ENCODE assay signal across 8 cellular contexts in the genomic region with DNA sequence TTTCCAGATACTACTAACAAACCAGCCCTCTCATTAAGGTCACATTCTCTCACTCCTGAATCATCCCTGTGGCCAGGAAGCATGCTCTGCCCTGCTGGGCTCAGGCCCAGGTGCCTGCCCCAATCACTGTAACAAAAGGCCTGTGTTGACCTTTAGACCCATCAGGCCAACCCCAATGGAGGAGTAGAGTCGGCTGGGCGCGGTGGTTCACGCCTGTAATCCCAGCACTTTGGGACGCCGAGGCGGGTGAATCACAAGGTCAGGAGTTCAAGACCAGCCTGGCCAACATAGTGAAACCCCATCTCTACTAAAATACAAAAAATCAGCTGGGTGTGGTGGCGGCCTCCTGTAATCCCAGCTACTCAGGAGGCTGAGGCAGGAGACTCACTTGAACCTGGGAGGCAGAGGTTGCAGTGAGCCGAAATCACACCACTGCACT. TPM values are rescaled to one million over a fixed set of nuclear protein-coding genes. Genes with fewer than 3 reads are reported as not detected.
A peak's percentile ranks its signal among the peaks of the same experiment; 100 is the strongest.
DNase-seq lines count a peak whose midpoint lies in the region; ATAC-seq, FAIRE-seq and TF ChIP-seq lines count a peak whose summit lies in the region.
"Not testable (repeated sequence)": the region's sequence is repeated elsewhere in the genome, so short reads cannot be mapped to it uniquely, and the experiment has no call there.

No MANE protein-coding gene starts in this region.

- not testable (repeated sequence) for TF ChIP-seq POLR2A in right lobe of liver (IDR thresholded peaks at IDR 0.05)

- WGBS in right lobe of liver (ENCODE audit: insufficient coverage, low coverage, low lambda C conversion rate, missing lambda C conversion rate): 26% methylated on average over 6 of the region's 9 CpGs
- WGBS in small intestine, 3 donors: 37 to 63% (median 58%) methylated on average over 6 to 9 of the region's 9 CpGs

- DNase-seq in AG10803 (ENCODE audit: low read depth) (peak; percentile 71), GOT3 (lab: John Stamatoyannopoulos, UW) (peak; percentile 52), LoVo (ENCODE audit: low spot score) (peak; percentile 87), chondrocyte (ENCODE audit: low spot score) (peak; percentile 26), glomerular visceral epithelial cell (ENCODE audit: extremely low spot score) (peak; percentile 95), right lobe of liver (peak; percentile 79 to 88 (median 88)), small intestine (peak; percentile 92)

- not testable (repeated sequence) for TF ChIP-seq CTCF in AG10803 (conservative IDR thresholded peaks at IDR 0.05; ENCODE audit: low read length); chondrocyte (IDR thresholded peaks at IDR 0.05); right lobe of liver (IDR thresholded peaks at IDR 0.05)

- not testable (repeated sequence) for H3K4me3 ChIP-seq in AG10803 (ENCODE audit: low read length); right lobe of liver; small intestine (ENCODE audit: low read depth in 1 of 2, low read length in 2 of 2)

- H3K27me3 Mint-ChIP-seq in chondrocyte (ENCODE audit: low read depth): not testable (repeated sequence)

- not testable (repeated sequence) for H3K27me3 ChIP-seq in right lobe of liver; small intestine (ENCODE audit: control insufficient read depth in 2 of 2, insufficient read depth in 2 of 2, low read length in 2 of 2)

- H3K9me3 ChIP-seq in right lobe of liver; small intestine (ENCODE audit: control insufficient read depth, low read depth): not testable (repeated sequence)

- H3K27ac Mint-ChIP-seq in chondrocyte (ENCODE audit: unreplicated experiment): not testable (repeated sequence)

- H3K4me3 Mint-ChIP-seq in chondrocyte (ENCODE audit: unreplicated experiment): not testable (repeated sequence)

- peak overlapping the region in 2 of 3 donors; percentile 32 to 37 for H3K27ac ChIP-seq in right lobe of liver
- not testable (repeated sequence) for H3K27ac ChIP-seq in small intestine (ENCODE audit: low read depth in 1 of 2, low read length in 1 of 2)

- not testable (repeated sequence) for FAIRE-seq in small intestine (lab: Jason Lieb, UNC)

- not testable (repeated sequence) for H3K36me3 Mint-ChIP-seq in chondrocyte (ENCODE audit: low read depth)

- H3K9me3 Mint-ChIP-seq in chondrocyte (ENCODE audit: low read depth): not testable (repeated sequence)

- peaks cover 0 to 52% (median 6%) of the 10 kb centered on the region in 4 donors for H3K4me1 ChIP-seq in right lobe of liver
- H3K4me1 ChIP-seq in small intestine (ENCODE audit: control insufficient read depth in 2 of 2, insufficient read depth in 1 of 2, low read depth in 1 of 2, low read length in 1 of 2): not testable (repeated sequence)

- peaks cover 60% of the 10 kb centered on the region for H3K4me1 Mint-ChIP-seq in chondrocyte (ENCODE audit: low read depth)

- ATAC-seq in SK-N-SH treated with all-trans-retinoic acid at 6 μM for 48 hours: peak; percentile 70
- peak; percentile 81 to 89 (median 86) for ATAC-seq in right lobe of liver

- intact Hi-C loops in right lobe of liver (cut with DNase I): not testable (repeated sequence)

- H3K36me3 ChIP-seq in right lobe of liver; small intestine (ENCODE audit: control insufficient read depth in 2 of 2, insufficient read depth in 2 of 2, low read length in 2 of 2): not testable (repeated sequence)

TF ChIP-seq in SK-N-SH treated with all-trans-retinoic acid at 6 μM for 48 hours, 23 proteins besides CTCF, POLR2A, EP300 and RAD21:
- TF ChIP-seq ZC3H10 (CRISPR knock-in tag; IDR thresholded peaks at IDR 0.05) (0 out of 2 replicates have a peak, but pooled peaks have one; percentile 48), OSR1 (CRISPR knock-in tag; IDR thresholded peaks at IDR 0.05) (peak; percentile 92), TOX (CRISPR knock-in tag; IDR thresholded peaks at IDR 0.05; ENCODE audit: borderline replicate concordance) (peak; percentile 46; the same call in 1 of the 2 replicates)

RNA-seq across cellular contexts. Expression of a gene that starts 38.8 kb away (rescaled TPM):
- 2.3 to 4.1 TPM (median 3.2 TPM) in 3 replicates for total RNA-seq in chondrocyte
- under 1 TPM in 5 of 6 experiments, not detected in 1; 0.22 to 0.80 (median 0.50) TPM for total RNA-seq in right lobe of liver
- polyA plus RNA-seq in small intestine: 10 to 100 TPM in 1 of 3 donors, 1 to 10 TPM in 2; 1.8 to 20.4 (median 4.6) TPM

RNA-seq across cellular contexts. Expression of a gene that starts 57.6 kb away (rescaled TPM):
- total RNA-seq in chondrocyte (13.9 to 18.3 TPM (median 18.2 TPM) in 3 replicates), right lobe of liver (10 to 100 TPM; 23.2 to 72.9 (median 48.2) TPM)
- polyA plus RNA-seq in small intestine: 1 to 10 TPM; 5.0 to 8.9 (median 7.8) TPM

Comparison
In these comparisons a context has a peak if more than half of its experiments do, and no peak if none do; other contexts are left out.
1. DNase-seq: peak in every context shown above with its lines; median percentile 95 in glomerular visceral epithelial cell; 92 in small intestine; 88 in right lobe of liver; 87 in LoVo; 71 in AG10803; 52 in GOT3; 26 in chondrocyte.